In genomic region chr2:148701877-148702276, GRCh38 we compare ENCODE assay signal across 17 cellular contexts. TPM values are rescaled to one million over a fixed set of nuclear protein-coding genes. Genes with fewer than 3 reads are reported as not detected.
DNase-seq lines count a peak whose midpoint lies in the region; ATAC-seq, FAIRE-seq and TF ChIP-seq lines count a peak whose summit lies in the region.
"Had no signal": no experiment of that assay in that cellular context is flagged by ENCODE, and none has a peak within 500 bp of the region (broad histone marks: within the 10 kb centered on the region; RNA-seq: fewer than 3 reads in every experiment).

No MANE protein-coding gene starts in this region.

- H3K36me3 Mint-ChIP-seq in activated CD4-positive, alpha-beta T cell treated with anti-CD3 and anti-CD28 coated beads for 36 hours (ENCODE audit: low read depth), result peaks cover 68% of the 10 kb centered on the region
- H3K36me3 Mint-ChIP-seq in activated CD4-positive, alpha-beta T cell treated with anti-CD3 and anti-CD28 coated beads, Interleukin-2, amount 10 ng/mL, durations not matched to agents 24 days and 14 days (ENCODE audit: low read depth), result peaks cover 78% of the 10 kb centered on the region
- H3K36me3 Mint-ChIP-seq in activated naive CD4-positive, alpha-beta T cell treated with anti-CD3 and anti-CD28 coated beads, Interleukin-2, amount 50 U/mL, for 24 hours, result peaks cover 64% of the 10 kb centered on the region
- peaks cover 63% of the 10 kb centered on the region for H3K36me3 Mint-ChIP-seq in activated naive CD4-positive, alpha-beta T cell treated with anti-CD3 and anti-CD28 coated beads for 36 hours (ENCODE audit: low read depth)

- H3K4me1 Mint-ChIP-seq in activated CD4-positive, alpha-beta T cell treated with anti-CD3 and anti-CD28 coated beads for 36 hours, result peaks cover 31% of the 10 kb centered on the region
- H3K4me1 Mint-ChIP-seq in activated CD4-positive, alpha-beta T cell treated with anti-CD3 and anti-CD28 coated beads, Interleukin-2, amount 10 ng/mL, durations not matched to agents 24 days and 14 days, result peaks cover 4% of the 10 kb centered on the region
- H3K4me1 Mint-ChIP-seq in activated naive CD4-positive, alpha-beta T cell treated with anti-CD3 and anti-CD28 coated beads, Interleukin-2, amount 50 U/mL, for 24 hours, result peaks cover 50% of the 10 kb centered on the region
- peaks cover 36% of the 10 kb centered on the region for H3K4me1 Mint-ChIP-seq in activated naive CD4-positive, alpha-beta T cell treated with anti-CD3 and anti-CD28 coated beads for 36 hours (ENCODE audit: low read depth)
- H3K4me1 Mint-ChIP-seq: H9 had no signal

- FAIRE-seq in frontal cortex (lab: Jason Lieb, UNC), result peak; percentile 24

- ATAC-seq in activated CD4-positive, alpha-beta T cell treated with anti-CD3 and anti-CD28 coated beads for 36 hours, result peak; percentile 21

- DNase-seq in activated CD4-positive, alpha-beta T cell treated with anti-CD3 and anti-CD28 coated beads for 36 hours, result no peak
- DNase-seq in activated CD4-positive, alpha-beta T cell treated with anti-CD3 and anti-CD28 coated beads, Interleukin-2, amount 10 ng/mL, durations not matched to agents 24 days and 14 days, result no peak
- no peak for DNase-seq in activated naive CD4-positive, alpha-beta T cell treated with anti-CD3 and anti-CD28 coated beads for 36 hours
- DNase-seq in frontal cortex (ENCODE audit: low spot score in 2 of 2) (no peak), RWPE1 (ENCODE audit: low spot score) (no peak), substantia nigra (lab: John Stamatoyannopoulos, UW) (no peak), LoVo (ENCODE audit: low spot score) (no peak)
- DNase-seq: AML-193; Caco-2; CD8-positive, alpha-beta memory T cell; DND-41; GF-D8; GOT3; H9 had no signal

- H3K4me3 Mint-ChIP-seq in activated CD4-positive, alpha-beta T cell treated with anti-CD3 and anti-CD28 coated beads for 36 hours, result no peak overlapping the region
- no peak overlapping the region for H3K4me3 Mint-ChIP-seq in activated CD4-positive, alpha-beta T cell treated with anti-CD3 and anti-CD28 coated beads, Interleukin-2, amount 10 ng/mL, durations not matched to agents 24 days and 14 days
- H3K4me3 Mint-ChIP-seq in activated naive CD4-positive, alpha-beta T cell treated with anti-CD3 and anti-CD28 coated beads, Interleukin-2, amount 50 U/mL, for 24 hours, result no peak overlapping the region
- no peak overlapping the region for H3K4me3 Mint-ChIP-seq in activated naive CD4-positive, alpha-beta T cell treated with anti-CD3 and anti-CD28 coated beads for 36 hours
- H3K4me3 Mint-ChIP-seq: H9 had no signal

- H3K9me3 Mint-ChIP-seq in activated CD4-positive, alpha-beta T cell treated with anti-CD3 and anti-CD28 coated beads for 36 hours (ENCODE audit: low read depth), result peaks cover 26% of the 10 kb centered on the region
- H3K9me3 Mint-ChIP-seq in activated CD4-positive, alpha-beta T cell treated with anti-CD3 and anti-CD28 coated beads, Interleukin-2, amount 10 ng/mL, durations not matched to agents 24 days and 14 days, result peaks cover 33% of the 10 kb centered on the region
- peaks cover 13% of the 10 kb centered on the region for H3K9me3 Mint-ChIP-seq in activated naive CD4-positive, alpha-beta T cell treated with anti-CD3 and anti-CD28 coated beads, Interleukin-2, amount 50 U/mL, for 24 hours
- peaks cover 33% of the 10 kb centered on the region for H3K9me3 Mint-ChIP-seq in activated naive CD4-positive, alpha-beta T cell treated with anti-CD3 and anti-CD28 coated beads for 36 hours

- H3K27ac ChIP-seq in RWPE1, result no peak overlapping the region
- no peak overlapping the region for H3K27ac ChIP-seq in substantia nigra (ENCODE audit: low read depth, low read length, poor library complexity, severe bottlenecking)
- H3K27ac ChIP-seq: 22Rv1, BLaER1 had no signal

- CTCF ChIA-PET in activated CD4-positive, alpha-beta T cell treated with anti-CD3 and anti-CD28 coated beads for 36 hours (lab: Charles Lee), result interaction anchor here (0.9 kb wide), 1 partner anchor 15 kb away, joined by 3 read pairs; no protein-coding TSS in a partner anchor
- CTCF ChIA-PET in activated naive CD4-positive, alpha-beta T cell treated with anti-CD3 and anti-CD28 coated beads for 36 hours (lab: Charles Lee), result no interaction called here
- CTCF ChIA-PET in RWPE1 (lab: Yijun Ruan, JAX), result no interaction called here

- H3K27ac Mint-ChIP-seq in activated CD4-positive, alpha-beta T cell treated with anti-CD3 and anti-CD28 coated beads for 36 hours, result no peak overlapping the region
- H3K27ac Mint-ChIP-seq in activated CD4-positive, alpha-beta T cell treated with anti-CD3 and anti-CD28 coated beads, Interleukin-2, amount 10 ng/mL, durations not matched to agents 24 days and 14 days, result no peak overlapping the region
- H3K27ac Mint-ChIP-seq in activated naive CD4-positive, alpha-beta T cell treated with anti-CD3 and anti-CD28 coated beads, Interleukin-2, amount 50 U/mL, for 24 hours, result peak overlapping the region; percentile 35
- no peak overlapping the region for H3K27ac Mint-ChIP-seq in activated naive CD4-positive, alpha-beta T cell treated with anti-CD3 and anti-CD28 coated beads for 36 hours
- H3K27ac Mint-ChIP-seq: H9 had no signal

- no peaks in the 10 kb centered on the region for H3K27me3 Mint-ChIP-seq in activated CD4-positive, alpha-beta T cell treated with anti-CD3 and anti-CD28 coated beads for 36 hours
- no peaks in the 10 kb centered on the region for H3K27me3 Mint-ChIP-seq in activated CD4-positive, alpha-beta T cell treated with anti-CD3 and anti-CD28 coated beads, Interleukin-2, amount 10 ng/mL, durations not matched to agents 24 days and 14 days
- H3K27me3 Mint-ChIP-seq in activated naive CD4-positive, alpha-beta T cell treated with anti-CD3 and anti-CD28 coated beads, Interleukin-2, amount 50 U/mL, for 24 hours, result no peaks in the 10 kb centered on the region
- no peaks in the 10 kb centered on the region for H3K27me3 Mint-ChIP-seq in activated naive CD4-positive, alpha-beta T cell treated with anti-CD3 and anti-CD28 coated beads for 36 hours (ENCODE audit: low read depth)
- H3K27me3 Mint-ChIP-seq: CD8-positive, alpha-beta memory T cell had no signal

- POLR2A ChIA-PET in activated CD4-positive, alpha-beta T cell treated with anti-CD3 and anti-CD28 coated beads for 36 hours (lab: Charles Lee), result no interaction called here
- POLR2A ChIA-PET in RWPE1 (lab: Yijun Ruan, JAX; ENCODE audit: low non-redundant PET), result no interaction called here

- no peak for TF ChIP-seq CTCF in RWPE1 (conservative IDR thresholded peaks at IDR 0.05; ENCODE audit: low read depth)

- intact Hi-C loops in activated CD4-positive, alpha-beta T cell treated with anti-CD3 and anti-CD28 coated beads for 36 hours (cut with DNase I, micrococcal nuclease), result no loop called here
- intact Hi-C loops in activated CD4-positive, alpha-beta T cell treated with anti-CD3 and anti-CD28 coated beads, Interleukin-2, amount 10 ng/mL, durations not matched to agents 24 days and 14 days (cut with micrococcal nuclease), result no loop called here
- intact Hi-C loops in activated naive CD4-positive, alpha-beta T cell treated with anti-CD3 and anti-CD28 coated beads for 36 hours (cut with micrococcal nuclease), result loop anchor here (1.0 kb wide), 3 partner anchors 24 to 99 kb away; no protein-coding TSS in a partner anchor

RNA-seq across cellular contexts. Expression of gene EPC2, which starts 57.3 kb away (rescaled TPM):
- total RNA-seq in activated CD4-positive, alpha-beta T cell treated with anti-CD3 and anti-CD28 coated beads for 36 hours, result 10 to 100 TPM; 20.8 to 25.7 TPM
- total RNA-seq in activated CD4-positive, alpha-beta T cell treated with anti-CD3 and anti-CD28 coated beads, Interleukin-2, amount 10 ng/mL, durations not matched to agents 24 days and 14 days, result 25.4 and 30.6 TPM in 2 replicates
- total RNA-seq in activated naive CD4-positive, alpha-beta T cell treated with anti-CD3 and anti-CD28 coated beads for 36 hours, result 10 to 100 TPM; 22.8 to 24.0 TPM
- 106 TPM for total RNA-seq in frontal cortex
